1 cellular context compared by ENCODE assay signal in the genomic region with DNA sequence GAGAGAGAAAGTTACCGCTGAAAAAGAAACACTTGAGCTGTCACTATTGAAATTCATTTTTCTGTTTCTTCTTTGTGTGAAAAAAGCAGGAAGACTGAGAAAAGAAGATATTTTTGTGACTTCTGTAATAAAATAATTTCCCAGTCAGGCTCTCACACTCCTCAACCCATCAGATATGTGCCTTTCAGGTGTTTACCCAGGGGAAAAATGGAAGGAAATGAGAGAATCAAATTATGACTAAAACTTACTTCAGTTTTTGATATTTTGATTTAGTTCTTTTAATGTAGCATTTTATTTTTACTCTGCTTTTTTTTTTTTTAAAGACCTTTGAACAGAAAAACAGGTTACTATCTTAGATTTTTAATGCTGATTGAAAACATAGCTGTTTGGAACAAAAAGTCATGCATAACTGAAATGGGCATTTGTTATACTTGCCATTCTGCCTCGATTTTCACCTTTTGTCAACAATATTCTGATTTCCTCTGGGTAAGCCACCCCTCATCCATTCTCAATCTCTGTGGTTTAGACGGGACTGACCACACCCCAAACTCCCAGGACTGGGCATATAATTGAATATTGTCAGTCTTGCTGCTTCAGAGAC.
TF ChIP-seq lines count a peak whose summit lies in the region.

No MANE protein-coding gene starts in this region.

TF ChIP-seq in GM12878, 131 proteins besides CTCF, POLR2A, EP300 and RAD21 (continued from another document and continues in another):
- TF ChIP-seq, protein P1, sequence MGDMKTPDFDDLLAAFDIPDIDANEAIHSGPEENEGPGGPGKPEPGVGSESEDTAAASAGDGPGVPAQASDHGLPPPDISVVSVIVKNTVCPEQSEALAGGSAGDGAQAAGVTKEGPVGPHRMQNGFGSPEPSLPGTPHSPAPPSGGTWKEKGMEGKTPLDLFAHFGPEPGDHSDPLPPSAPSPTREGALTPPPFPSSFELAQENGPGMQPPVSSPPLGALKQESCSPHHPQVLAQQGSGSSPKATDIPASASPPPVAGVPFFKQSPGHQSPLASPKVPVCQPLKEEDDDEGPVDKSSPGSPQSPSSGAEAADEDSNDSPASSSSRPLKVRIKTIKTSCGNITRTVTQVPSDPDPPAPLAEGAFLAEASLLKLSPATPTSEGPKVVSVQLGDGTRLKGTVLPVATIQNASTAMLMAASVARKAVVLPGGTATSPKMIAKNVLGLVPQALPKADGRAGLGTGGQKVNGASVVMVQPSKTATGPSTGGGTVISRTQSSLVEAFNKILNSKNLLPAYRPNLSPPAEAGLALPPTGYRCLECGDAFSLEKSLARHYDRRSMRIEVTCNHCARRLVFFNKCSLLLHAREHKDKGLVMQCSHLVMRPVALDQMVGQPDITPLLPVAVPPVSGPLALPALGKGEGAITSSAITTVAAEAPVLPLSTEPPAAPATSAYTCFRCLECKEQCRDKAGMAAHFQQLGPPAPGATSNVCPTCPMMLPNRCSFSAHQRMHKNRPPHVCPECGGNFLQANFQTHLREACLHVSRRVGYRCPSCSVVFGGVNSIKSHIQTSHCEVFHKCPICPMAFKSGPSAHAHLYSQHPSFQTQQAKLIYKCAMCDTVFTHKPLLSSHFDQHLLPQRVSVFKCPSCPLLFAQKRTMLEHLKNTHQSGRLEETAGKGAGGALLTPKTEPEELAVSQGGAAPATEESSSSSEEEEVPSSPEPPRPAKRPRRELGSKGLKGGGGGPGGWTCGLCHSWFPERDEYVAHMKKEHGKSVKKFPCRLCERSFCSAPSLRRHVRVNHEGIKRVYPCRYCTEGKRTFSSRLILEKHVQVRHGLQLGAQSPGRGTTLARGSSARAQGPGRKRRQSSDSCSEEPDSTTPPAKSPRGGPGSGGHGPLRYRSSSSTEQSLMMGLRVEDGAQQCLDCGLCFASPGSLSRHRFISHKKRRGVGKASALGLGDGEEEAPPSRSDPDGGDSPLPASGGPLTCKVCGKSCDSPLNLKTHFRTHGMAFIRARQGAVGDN (IDR thresholded peaks at IDR 0.05), result no peak
- no peak for TF ChIP-seq CHD2 (IDR thresholded peaks at IDR 0.05; ENCODE audit: borderline replicate concordance, low read depth, low read length)
- no peak for TF ChIP-seq TCF3 (IDR thresholded peaks at IDR 0.05; ENCODE audit: borderline replicate concordance, insufficient read depth, low read depth, low read length)
- TF ChIP-seq POLR2AphosphoS2 (IDR thresholded peaks at IDR 0.05; ENCODE audit: low read depth, low read length), result no peak
- TF ChIP-seq NRF1 (conservative IDR thresholded peaks at IDR 0.05; ENCODE audit: low read depth, low read length), result no peak
- TF ChIP-seq, protein P2, sequence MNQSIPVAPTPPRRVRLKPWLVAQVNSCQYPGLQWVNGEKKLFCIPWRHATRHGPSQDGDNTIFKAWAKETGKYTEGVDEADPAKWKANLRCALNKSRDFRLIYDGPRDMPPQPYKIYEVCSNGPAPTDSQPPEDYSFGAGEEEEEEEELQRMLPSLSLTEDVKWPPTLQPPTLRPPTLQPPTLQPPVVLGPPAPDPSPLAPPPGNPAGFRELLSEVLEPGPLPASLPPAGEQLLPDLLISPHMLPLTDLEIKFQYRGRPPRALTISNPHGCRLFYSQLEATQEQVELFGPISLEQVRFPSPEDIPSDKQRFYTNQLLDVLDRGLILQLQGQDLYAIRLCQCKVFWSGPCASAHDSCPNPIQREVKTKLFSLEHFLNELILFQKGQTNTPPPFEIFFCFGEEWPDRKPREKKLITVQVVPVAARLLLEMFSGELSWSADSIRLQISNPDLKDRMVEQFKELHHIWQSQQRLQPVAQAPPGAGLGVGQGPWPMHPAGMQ (IDR thresholded peaks at IDR 0.05; ENCODE audit: borderline replicate concordance), result no peak
- peak in 1 of 2 experiments; percentile 59; a peak in 1 of 4 replicates for TF ChIP-seq CEBPB (IDR thresholded peaks at IDR 0.05; ENCODE audit: borderline replicate concordance in 1 of 2, low read depth in 2 of 2, low read length in 2 of 2)
- TF ChIP-seq CBFB (IDR thresholded peaks at IDR 0.05; ENCODE audit: low read depth), result no peak
- peak; percentile 27; the same call in 1 of the 2 replicates for TF ChIP-seq IKZF1 (conservative IDR thresholded peaks at IDR 0.05)
- no peak for TF ChIP-seq CREB1 (IDR thresholded peaks at IDR 0.05; ENCODE audit: low read depth)
- TF ChIP-seq JUNB (IDR thresholded peaks at IDR 0.05), result peak; percentile 86
- TF ChIP-seq, protein P3, sequence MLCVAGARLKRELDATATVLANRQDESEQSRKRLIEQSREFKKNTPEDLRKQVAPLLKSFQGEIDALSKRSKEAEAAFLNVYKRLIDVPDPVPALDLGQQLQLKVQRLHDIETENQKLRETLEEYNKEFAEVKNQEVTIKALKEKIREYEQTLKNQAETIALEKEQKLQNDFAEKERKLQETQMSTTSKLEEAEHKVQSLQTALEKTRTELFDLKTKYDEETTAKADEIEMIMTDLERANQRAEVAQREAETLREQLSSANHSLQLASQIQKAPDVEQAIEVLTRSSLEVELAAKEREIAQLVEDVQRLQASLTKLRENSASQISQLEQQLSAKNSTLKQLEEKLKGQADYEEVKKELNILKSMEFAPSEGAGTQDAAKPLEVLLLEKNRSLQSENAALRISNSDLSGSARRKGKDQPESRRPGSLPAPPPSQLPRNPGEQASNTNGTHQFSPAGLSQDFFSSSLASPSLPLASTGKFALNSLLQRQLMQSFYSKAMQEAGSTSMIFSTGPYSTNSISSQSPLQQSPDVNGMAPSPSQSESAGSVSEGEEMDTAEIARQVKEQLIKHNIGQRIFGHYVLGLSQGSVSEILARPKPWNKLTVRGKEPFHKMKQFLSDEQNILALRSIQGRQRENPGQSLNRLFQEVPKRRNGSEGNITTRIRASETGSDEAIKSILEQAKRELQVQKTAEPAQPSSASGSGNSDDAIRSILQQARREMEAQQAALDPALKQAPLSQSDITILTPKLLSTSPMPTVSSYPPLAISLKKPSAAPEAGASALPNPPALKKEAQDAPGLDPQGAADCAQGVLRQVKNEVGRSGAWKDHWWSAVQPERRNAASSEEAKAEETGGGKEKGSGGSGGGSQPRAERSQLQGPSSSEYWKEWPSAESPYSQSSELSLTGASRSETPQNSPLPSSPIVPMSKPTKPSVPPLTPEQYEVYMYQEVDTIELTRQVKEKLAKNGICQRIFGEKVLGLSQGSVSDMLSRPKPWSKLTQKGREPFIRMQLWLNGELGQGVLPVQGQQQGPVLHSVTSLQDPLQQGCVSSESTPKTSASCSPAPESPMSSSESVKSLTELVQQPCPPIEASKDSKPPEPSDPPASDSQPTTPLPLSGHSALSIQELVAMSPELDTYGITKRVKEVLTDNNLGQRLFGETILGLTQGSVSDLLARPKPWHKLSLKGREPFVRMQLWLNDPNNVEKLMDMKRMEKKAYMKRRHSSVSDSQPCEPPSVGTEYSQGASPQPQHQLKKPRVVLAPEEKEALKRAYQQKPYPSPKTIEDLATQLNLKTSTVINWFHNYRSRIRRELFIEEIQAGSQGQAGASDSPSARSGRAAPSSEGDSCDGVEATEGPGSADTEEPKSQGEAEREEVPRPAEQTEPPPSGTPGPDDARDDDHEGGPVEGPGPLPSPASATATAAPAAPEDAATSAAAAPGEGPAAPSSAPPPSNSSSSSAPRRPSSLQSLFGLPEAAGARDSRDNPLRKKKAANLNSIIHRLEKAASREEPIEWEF (IDR thresholded peaks at IDR 0.05; ENCODE audit: insufficient replicate concordance, low read depth, low read length), result no peak
- peak; percentile 13; the same call in 1 of the 2 replicates for TF ChIP-seq TCF7 (IDR thresholded peaks at IDR 0.05; ENCODE audit: borderline replicate concordance)
- peak; percentile 42 for TF ChIP-seq MEF2B (IDR thresholded peaks at IDR 0.05; ENCODE audit: partially characterized antibody, poor library complexity, severe bottlenecking)
- TF ChIP-seq TBL1XR1 (IDR thresholded peaks at IDR 0.05; ENCODE audit: low read depth, low read length), result no peak
- TF ChIP-seq FOXM1 (IDR thresholded peaks at IDR 0.05; ENCODE audit: low read depth, low read length), result peak; percentile 78; the same call in 1 of the 2 replicates
- TF ChIP-seq MEF2A (IDR thresholded peaks at IDR 0.05; ENCODE audit: insufficient read depth, low read depth, low read length), result 0 out of 2 replicates have a peak, but pooled peaks have one; percentile 38
- TF ChIP-seq, protein P4, sequence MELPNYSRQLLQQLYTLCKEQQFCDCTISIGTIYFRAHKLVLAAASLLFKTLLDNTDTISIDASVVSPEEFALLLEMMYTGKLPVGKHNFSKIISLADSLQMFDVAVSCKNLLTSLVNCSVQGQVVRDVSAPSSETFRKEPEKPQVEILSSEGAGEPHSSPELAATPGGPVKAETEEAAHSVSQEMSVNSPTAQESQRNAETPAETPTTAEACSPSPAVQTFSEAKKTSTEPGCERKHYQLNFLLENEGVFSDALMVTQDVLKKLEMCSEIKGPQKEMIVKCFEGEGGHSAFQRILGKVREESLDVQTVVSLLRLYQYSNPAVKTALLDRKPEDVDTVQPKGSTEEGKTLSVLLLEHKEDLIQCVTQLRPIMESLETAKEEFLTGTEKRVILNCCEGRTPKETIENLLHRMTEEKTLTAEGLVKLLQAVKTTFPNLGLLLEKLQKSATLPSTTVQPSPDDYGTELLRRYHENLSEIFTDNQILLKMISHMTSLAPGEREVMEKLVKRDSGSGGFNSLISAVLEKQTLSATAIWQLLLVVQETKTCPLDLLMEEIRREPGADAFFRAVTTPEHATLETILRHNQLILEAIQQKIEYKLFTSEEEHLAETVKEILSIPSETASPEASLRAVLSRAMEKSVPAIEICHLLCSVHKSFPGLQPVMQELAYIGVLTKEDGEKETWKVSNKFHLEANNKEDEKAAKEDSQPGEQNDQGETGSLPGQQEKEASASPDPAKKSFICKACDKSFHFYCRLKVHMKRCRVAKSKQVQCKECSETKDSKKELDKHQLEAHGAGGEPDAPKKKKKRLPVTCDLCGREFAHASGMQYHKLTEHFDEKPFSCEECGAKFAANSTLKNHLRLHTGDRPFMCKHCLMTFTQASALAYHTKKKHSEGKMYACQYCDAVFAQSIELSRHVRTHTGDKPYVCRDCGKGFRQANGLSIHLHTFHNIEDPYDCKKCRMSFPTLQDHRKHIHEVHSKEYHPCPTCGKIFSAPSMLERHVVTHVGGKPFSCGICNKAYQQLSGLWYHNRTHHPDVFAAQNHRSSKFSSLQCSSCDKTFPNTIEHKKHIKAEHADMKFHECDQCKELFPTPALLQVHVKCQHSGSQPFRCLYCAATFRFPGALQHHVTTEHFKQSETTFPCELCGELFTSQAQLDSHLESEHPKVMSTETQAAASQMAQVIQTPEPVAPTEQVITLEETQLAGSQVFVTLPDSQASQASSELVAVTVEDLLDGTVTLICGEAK (IDR thresholded peaks at IDR 0.05; ENCODE audit: borderline replicate concordance), result no peak
- no peak for TF ChIP-seq KAT2A (conservative IDR thresholded peaks at IDR 0.05; ENCODE audit: control insufficient read depth, low read depth, low read length)
- TF ChIP-seq ASH2L (IDR thresholded peaks at IDR 0.05; ENCODE audit: borderline replicate concordance, low read depth), result no peak
- TF ChIP-seq CBX5 (IDR thresholded peaks at IDR 0.05; ENCODE audit: low read depth), result no peak
- peak; percentile 66; the same call in 1 of the 2 replicates for TF ChIP-seq RUNX3 (IDR thresholded peaks at IDR 0.05; ENCODE audit: low read length)
- no peak for TF ChIP-seq BMI1 (IDR thresholded peaks at IDR 0.05; ENCODE audit: borderline replicate concordance)
- TF ChIP-seq, protein P5, sequence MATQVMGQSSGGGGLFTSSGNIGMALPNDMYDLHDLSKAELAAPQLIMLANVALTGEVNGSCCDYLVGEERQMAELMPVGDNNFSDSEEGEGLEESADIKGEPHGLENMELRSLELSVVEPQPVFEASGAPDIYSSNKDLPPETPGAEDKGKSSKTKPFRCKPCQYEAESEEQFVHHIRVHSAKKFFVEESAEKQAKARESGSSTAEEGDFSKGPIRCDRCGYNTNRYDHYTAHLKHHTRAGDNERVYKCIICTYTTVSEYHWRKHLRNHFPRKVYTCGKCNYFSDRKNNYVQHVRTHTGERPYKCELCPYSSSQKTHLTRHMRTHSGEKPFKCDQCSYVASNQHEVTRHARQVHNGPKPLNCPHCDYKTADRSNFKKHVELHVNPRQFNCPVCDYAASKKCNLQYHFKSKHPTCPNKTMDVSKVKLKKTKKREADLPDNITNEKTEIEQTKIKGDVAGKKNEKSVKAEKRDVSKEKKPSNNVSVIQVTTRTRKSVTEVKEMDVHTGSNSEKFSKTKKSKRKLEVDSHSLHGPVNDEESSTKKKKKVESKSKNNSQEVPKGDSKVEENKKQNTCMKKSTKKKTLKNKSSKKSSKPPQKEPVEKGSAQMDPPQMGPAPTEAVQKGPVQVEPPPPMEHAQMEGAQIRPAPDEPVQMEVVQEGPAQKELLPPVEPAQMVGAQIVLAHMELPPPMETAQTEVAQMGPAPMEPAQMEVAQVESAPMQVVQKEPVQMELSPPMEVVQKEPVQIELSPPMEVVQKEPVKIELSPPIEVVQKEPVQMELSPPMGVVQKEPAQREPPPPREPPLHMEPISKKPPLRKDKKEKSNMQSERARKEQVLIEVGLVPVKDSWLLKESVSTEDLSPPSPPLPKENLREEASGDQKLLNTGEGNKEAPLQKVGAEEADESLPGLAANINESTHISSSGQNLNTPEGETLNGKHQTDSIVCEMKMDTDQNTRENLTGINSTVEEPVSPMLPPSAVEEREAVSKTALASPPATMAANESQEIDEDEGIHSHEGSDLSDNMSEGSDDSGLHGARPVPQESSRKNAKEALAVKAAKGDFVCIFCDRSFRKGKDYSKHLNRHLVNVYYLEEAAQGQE (IDR thresholded peaks at IDR 0.05; ENCODE audit: low read depth, low read length), result no peak
- TF ChIP-seq KDM1A (IDR thresholded peaks at IDR 0.05; ENCODE audit: borderline replicate concordance), result no peak
- TF ChIP-seq NFIC (IDR thresholded peaks at IDR 0.05; ENCODE audit: low read depth, low read length), result peak; percentile 92
- TF ChIP-seq ETV6 (conservative IDR thresholded peaks at IDR 0.05 in 1 of 2, IDR thresholded peaks at IDR 0.05 in 1 of 2; ENCODE audit: borderline replicate concordance in 1 of 2, low read depth in 1 of 2), result peak in 1 of 2 experiments; percentile 20; a peak in 1 of 4 replicates
- TF ChIP-seq, protein P6, sequence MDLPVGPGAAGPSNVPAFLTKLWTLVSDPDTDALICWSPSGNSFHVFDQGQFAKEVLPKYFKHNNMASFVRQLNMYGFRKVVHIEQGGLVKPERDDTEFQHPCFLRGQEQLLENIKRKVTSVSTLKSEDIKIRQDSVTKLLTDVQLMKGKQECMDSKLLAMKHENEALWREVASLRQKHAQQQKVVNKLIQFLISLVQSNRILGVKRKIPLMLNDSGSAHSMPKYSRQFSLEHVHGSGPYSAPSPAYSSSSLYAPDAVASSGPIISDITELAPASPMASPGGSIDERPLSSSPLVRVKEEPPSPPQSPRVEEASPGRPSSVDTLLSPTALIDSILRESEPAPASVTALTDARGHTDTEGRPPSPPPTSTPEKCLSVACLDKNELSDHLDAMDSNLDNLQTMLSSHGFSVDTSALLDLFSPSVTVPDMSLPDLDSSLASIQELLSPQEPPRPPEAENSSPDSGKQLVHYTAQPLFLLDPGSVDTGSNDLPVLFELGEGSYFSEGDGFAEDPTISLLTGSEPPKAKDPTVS (IDR thresholded peaks at IDR 0.05; ENCODE audit: low read depth, low read length), result no peak
- no peak for TF ChIP-seq IRF3 (IDR thresholded peaks at IDR 0.05)
